ENCODE assay signal across 1 cellular context in genomic region chr14:49861923-49862673, GRCh38.
TF ChIP-seq lines count a peak whose summit lies in the region.

No MANE protein-coding gene starts in this region.

TF ChIP-seq in GM12878, 131 proteins besides CTCF, POLR2A, EP300 and RAD21 (continued from another document):
- TF ChIP-seq ZBTB33 (IDR thresholded peaks at IDR 0.05) (peak; percentile 99), POLR2AphosphoS5 (IDR thresholded peaks at IDR 0.05; ENCODE audit: low read length) (0 out of 2 replicates have a peak, but pooled peaks have one; percentile 28), FOXM1 (IDR thresholded peaks at IDR 0.05; ENCODE audit: low read depth, low read length) (peak; percentile 68), RUNX3 (IDR thresholded peaks at IDR 0.05; ENCODE audit: low read length) (peak; percentile 91), CREB1 (IDR thresholded peaks at IDR 0.05; ENCODE audit: low read depth) (peak; percentile 59; the same call in 1 of the 2 replicates), CREM (IDR thresholded peaks at IDR 0.05; ENCODE audit: low read depth) (peak; percentile 73), SIX5 (IDR thresholded peaks at IDR 0.05; ENCODE audit: low read depth, low read length, severe bottlenecking) (no peak), E2F8 (IDR thresholded peaks at IDR 0.05; ENCODE audit: low read depth, partially characterized antibody) (peak; percentile 73), ZZZ3 (IDR thresholded peaks at IDR 0.05; ENCODE audit: control insufficient read depth, insufficient read length, low read depth) (no peak), KLF5 (IDR thresholded peaks at IDR 0.05; ENCODE audit: partially characterized antibody) (no peak), TAF1 (IDR thresholded peaks at IDR 0.05; ENCODE audit: borderline replicate concordance, low read depth, low read length) (peak; percentile 94), SREBF2 (IDR thresholded peaks at IDR 0.05; ENCODE audit: low read length) (no peak), SP1 (IDR thresholded peaks at IDR 0.05; ENCODE audit: low read depth, low read length) (peak; percentile 56)
TF ChIP-seq in GM12878: peak in this region for 47.
